Comparison of ENCODE assay signal across 1 cellular context in genomic region chr16:82047787-82048186, GRCh38.
TF ChIP-seq lines count a peak whose summit lies in the region.

No MANE protein-coding gene starts in this region.

TF ChIP-seq in HepG2, 621 proteins besides CTCF, POLR2A, EP300 and RAD21:
- TF ChIP-seq ZNF746 (CRISPR knock-in tag; IDR thresholded peaks at IDR 0.05), result no peak
- peak; percentile 57; the same call in 1 of the 2 replicates for TF ChIP-seq MAFF (IDR thresholded peaks at IDR 0.05; ENCODE audit: low read depth, low read length)
- peak; percentile 64 to 68 for TF ChIP-seq MAFK (conservative IDR thresholded peaks at IDR 0.05 in 1 of 2, IDR thresholded peaks at IDR 0.05 in 1 of 2; ENCODE audit: low read length in 2 of 2)
